In the genomic region with DNA sequence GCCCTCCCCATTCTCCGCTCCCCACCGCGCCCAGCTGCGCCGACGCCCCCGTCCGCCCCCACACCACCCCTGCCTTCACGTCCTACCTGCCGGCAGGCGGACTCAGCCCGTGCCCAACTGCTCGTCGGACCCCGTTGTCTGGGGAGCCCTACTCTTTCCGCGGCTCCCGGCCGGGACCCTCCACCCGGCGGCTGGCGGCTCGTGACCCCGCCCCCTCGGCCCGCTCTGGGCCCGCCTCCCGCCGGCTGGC, we compare ENCODE assay signal across 8 cellular contexts. TPM values are rescaled to one million over a fixed set of nuclear protein-coding genes. Genes with fewer than 3 reads are reported as not detected.
DNase-seq lines count a peak whose midpoint lies in the region; ATAC-seq and TF ChIP-seq lines count a peak whose summit lies in the region.

A gene (minus strand): TSS at position 209 of the 250 bp plus-strand sequence. CDS start 9,899 bp downstream, outside the sequence.

- TF ChIP-seq POLR2A in uterus (IDR thresholded peaks at IDR 0.05) = no peak

- peak within 1 kb of the TSS; percentile 98 for H3K4me3 Mint-ChIP-seq in memory B cell

- no peak for DNase-seq in heart right ventricle
- no peak for DNase-seq in left ventricle myocardium superior
- no peak for DNase-seq in brain microvascular endothelial cell
- DNase-seq in memory B cell (ENCODE audit: low spot score in 2 of 2) = no peak
- DNase-seq in uterus = no peak

- in situ Hi-C loops in brain microvascular endothelial cell (cut with HindIII; ENCODE audit: low pct_ligation_motif_present, low sequenced_read_pairs) = no loop called here

- intact Hi-C loops in heart right ventricle (cut with DNase I) (no loop called here), left ventricle myocardium superior (cut with micrococcal nuclease) (no loop called here), uterus (cut with DNase I; ENCODE audit: low total_unique reads) (no loop called here)

- peak within 1 kb of the TSS; percentile 81 to 100 (median 98) for H3K27ac ChIP-seq in heart right ventricle
- H3K27ac ChIP-seq in brain microvascular endothelial cell = peak within 1 kb of the TSS; percentile 82
- H3K27ac ChIP-seq in uterus = peak within 1 kb of the TSS; percentile 99

- H3K27me3 ChIP-seq in heart right ventricle (no peaks in the 10 kb centered on the region), brain microvascular endothelial cell (replicated peaks) (no peaks in the 10 kb centered on the region), uterus (no peaks in the 10 kb centered on the region)

- H3K36me3 ChIP-seq in heart right ventricle = peaks cover 0 to 21% (median 0%) of the 10 kb centered on the region in 9 donors
- no peaks in the 10 kb centered on the region for H3K36me3 ChIP-seq in brain microvascular endothelial cell (replicated peaks)
- H3K36me3 ChIP-seq in uterus = no peaks in the 10 kb centered on the region

- H3K4me1 Mint-ChIP-seq in memory B cell = peaks cover 11% of the 10 kb centered on the region

- H3K9me3 Mint-ChIP-seq in memory B cell = no peaks in the 10 kb centered on the region

- H3K4me1 ChIP-seq in heart right ventricle (peaks cover 0 to 23% (median 11%) of the 10 kb centered on the region in 9 donors), uterus (no peaks in the 10 kb centered on the region)

- TF ChIP-seq CTCF in heart right ventricle (IDR thresholded peaks at IDR 0.05) (no peak), brain microvascular endothelial cell (IDR thresholded peaks at IDR 0.05; ENCODE audit: low read depth, low read length, missing control alignments) (no peak), uterus (IDR thresholded peaks at IDR 0.05) (no peak)

- H3K36me3 Mint-ChIP-seq in memory B cell = peaks cover 11% of the 10 kb centered on the region

- H3K27me3 Mint-ChIP-seq in memory B cell = no peaks in the 10 kb centered on the region

- peak in 1 of 8 donors; percentile 91 for ATAC-seq in heart right ventricle
- ATAC-seq in left ventricle myocardium superior = no peak
- ATAC-seq in memory B cell (ENCODE audit: low read depth) = peak; percentile 37
- no peak for ATAC-seq in GM21723 (IDR thresholded peaks at IDR 0.05; ENCODE audit: unreplicated experiment)
- ATAC-seq in GM18517 (IDR thresholded peaks at IDR 0.05; ENCODE audit: unreplicated experiment) = no peak
- ATAC-seq in HG03045 (IDR thresholded peaks at IDR 0.05; ENCODE audit: unreplicated experiment) = no peak

- H3K27ac Mint-ChIP-seq in memory B cell = peak within 1 kb of the TSS; percentile 91

- H3K4me3 ChIP-seq in heart right ventricle (peak within 1 kb of the TSS; percentile 65 to 98 (median 82)), brain microvascular endothelial cell (ENCODE audit: low read depth, low read length) (peak within 1 kb of the TSS; percentile 93), uterus (peak within 1 kb of the TSS; percentile 62 to 82)

- WGBS in heart right ventricle, 2 donors = 0 to 1% methylated on average over 29 of the region's 29 CpGs

- H3K9me3 ChIP-seq in heart right ventricle (no peaks in the 10 kb centered on the region), uterus (no peaks in the 10 kb centered on the region)

RNA-seq across cellular contexts. Expression of the gene that starts here (rescaled TPM):
- total RNA-seq in heart right ventricle (1 to 10 TPM; 4.0 to 6.0 (median 4.9) TPM), left ventricle myocardium superior (5.6 TPM), uterus (1 to 10 TPM; 3.3 to 9.7 (median 8.9) TPM)
- polyA plus RNA-seq in heart right ventricle = 1 to 10 TPM; 2.0 to 3.0 TPM
